ENCODE assay signal across 8 cellular contexts in the genomic region with DNA sequence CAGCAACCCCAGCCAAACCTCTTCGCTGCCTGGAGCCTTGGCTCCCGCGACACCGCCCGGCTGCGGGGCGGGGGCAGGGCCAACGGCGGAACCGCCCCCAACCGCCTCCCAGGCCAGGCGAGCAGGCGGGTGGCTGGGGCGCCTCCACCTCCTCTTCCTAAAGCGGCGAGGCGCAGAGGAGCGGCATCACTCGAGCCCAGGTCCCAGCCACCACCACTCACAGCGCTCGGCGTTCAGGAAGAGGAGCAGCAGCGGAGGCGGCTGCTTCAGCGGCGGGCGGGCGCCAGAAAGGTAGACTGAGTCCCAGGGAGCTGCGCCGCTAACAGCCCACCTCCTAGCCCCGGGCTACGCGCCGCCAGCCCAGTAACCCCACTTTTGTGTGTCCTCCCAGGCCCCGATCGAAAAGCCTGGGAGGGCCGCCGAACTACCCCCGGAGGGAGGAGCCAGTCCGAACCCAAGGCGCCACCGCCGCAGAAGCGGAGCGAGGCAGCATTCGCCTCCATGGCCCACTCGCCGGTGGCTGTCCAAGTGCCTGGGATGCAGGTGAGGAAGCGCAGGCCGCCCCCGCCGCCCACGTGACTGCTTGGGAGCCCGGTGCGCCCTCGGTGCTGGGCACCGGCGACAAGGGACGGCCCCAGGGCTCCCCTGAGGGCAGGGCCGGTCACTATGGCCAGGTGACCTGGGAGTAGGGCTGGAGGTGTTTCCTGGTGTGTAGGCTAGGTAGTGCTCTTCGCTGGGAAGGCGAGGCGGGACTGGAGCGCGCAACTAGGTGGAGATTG. TPM values are rescaled to one million over a fixed set of nuclear protein-coding genes. Genes with fewer than 3 reads are reported as not detected.
DNase-seq lines count a peak whose midpoint lies in the region; ATAC-seq and TF ChIP-seq lines count a peak whose summit lies in the region.

A gene (plus strand): TSS at position 186 of the 779 bp plus-strand sequence. CDS start 316 bp downstream, at position 502.

- H3K9ac ChIP-seq in colonic mucosa (ENCODE audit: low read depth in 2 of 2, low read length in 2 of 2): peak within 1 kb of the TSS; percentile 73 to 78
- peak within 1 kb of the TSS in 1 of 2 donors; percentile 12 for H3K9ac ChIP-seq in liver (ENCODE audit: low read depth in 1 of 2, low read length in 2 of 2)

- TF ChIP-seq RAD21 in liver (IDR thresholded peaks at IDR 0.05): no peak

- H3K9me3 ChIP-seq in colonic mucosa (no peaks in the 10 kb centered on the region), liver (ENCODE audit: control insufficient read depth in 4 of 4, low read length in 3 of 4) (no peaks in the 10 kb centered on the region)

- H3K4me3 ChIP-seq in AG04449 (ENCODE audit: low read depth, low read length) (peak within 1 kb of the TSS; percentile 64), colonic mucosa (peak within 1 kb of the TSS; percentile 49), liver (ENCODE audit: low read depth in 1 of 3, low read length in 3 of 3) (peak within 1 kb of the TSS; percentile 69 to 75 (median 74))

- CTCF ChIA-PET in AG04449 (lab: Yijun Ruan, JAX): interaction anchor here (2.2 kb wide), 1 partner anchor 47 kb away, joined by 6 read pairs; no protein-coding TSS in a partner anchor

- no peaks in the 10 kb centered on the region for H3K36me3 ChIP-seq in colonic mucosa
- H3K36me3 ChIP-seq in liver (ENCODE audit: control insufficient read depth in 4 of 4, insufficient read depth in 3 of 4, low read depth in 1 of 4, low read length in 3 of 4): no peaks in the 10 kb centered on the region

- WGBS in liver: under 1% methylated on average over 65 of the region's 65 CpGs

- TF ChIP-seq CTCF in AG04449 (IDR thresholded peaks at IDR 0.05; ENCODE audit: insufficient read depth, low read length, missing control alignments) (no peak), colonic mucosa (IDR thresholded peaks at IDR 0.05) (no peak), liver (IDR thresholded peaks at IDR 0.05; ENCODE audit: low read depth, low read length, missing input control) (no peak)

- POLR2A ChIA-PET in AG04449 (lab: Yijun Ruan, JAX): no interaction called here

- DNase-seq in AG04449 (ENCODE audit: low read depth, low spot score) (no peak), NCI-H345 treated with DMSO at 0.1 percent for 48 hours (lab: John Stamatoyannopoulos, UW; ENCODE audit: unreplicated experiment) (peak; percentile 14), colonic mucosa (peak; percentile 76)
- peak; percentile 48 to 58 for DNase-seq in activated CD4-positive, alpha-beta T cell treated with anti-CD3 and anti-CD28 coated beads for 24 hours (ENCODE audit: low read depth in 2 of 2)
- peak; percentile 57 to 65 for DNase-seq in stimulated activated CD4-positive, alpha-beta T cell treated with anti-CD3 and anti-CD28 coated beads, Interleukin-4, amount 100 ng/mL, for 48 hours (ENCODE audit: low read depth in 2 of 2)

- intact Hi-C loops in colonic mucosa (cut with DNase I): no loop called here

- peak; percentile 69 for ATAC-seq in GM18861 (IDR thresholded peaks at IDR 0.05; ENCODE audit: unreplicated experiment)
- ATAC-seq in HG03060 (IDR thresholded peaks at IDR 0.05; ENCODE audit: low read depth, unreplicated experiment): peak; percentile 44

- H3K27ac ChIP-seq in colonic mucosa (peak within 1 kb of the TSS; percentile 74), liver (ENCODE audit: low read depth in 1 of 2, low read length in 2 of 2) (peak within 1 kb of the TSS; percentile 60 to 64)

- no peaks in the 10 kb centered on the region for H3K4me1 ChIP-seq in colonic mucosa
- H3K4me1 ChIP-seq in liver (ENCODE audit: control insufficient read depth in 4 of 4, insufficient read depth in 4 of 4, low read length in 3 of 4): peaks cover 2 to 12% (median 8%) of the 10 kb centered on the region in 4 donors

- no peaks in the 10 kb centered on the region for H3K27me3 ChIP-seq in colonic mucosa
- no peaks in the 10 kb centered on the region for H3K27me3 ChIP-seq in liver (ENCODE audit: control insufficient read depth in 4 of 4, insufficient read depth in 4 of 4, low read length in 3 of 4)

TF ChIP-seq in liver, 16 proteins besides CTCF, POLR2A, EP300 and RAD21:
- TF ChIP-seq YY1 (IDR thresholded peaks at IDR 0.05) (peak; percentile 13), TAF1 (conservative IDR thresholded peaks at IDR 0.05) (no peak)

RNA-seq across cellular contexts. Expression of the gene that starts here (rescaled TPM):
- total RNA-seq in colonic mucosa: 10 to 100 TPM; 19.2 to 21.9 TPM
- 10 to 100 TPM in 1 of 2 donors, 1 to 10 TPM in 1; 3.3 to 16.9 TPM for total RNA-seq in liver
- 1 to 10 TPM; 2.0 to 3.4 TPM for polyA plus RNA-seq in liver
